In the genomic region with DNA sequence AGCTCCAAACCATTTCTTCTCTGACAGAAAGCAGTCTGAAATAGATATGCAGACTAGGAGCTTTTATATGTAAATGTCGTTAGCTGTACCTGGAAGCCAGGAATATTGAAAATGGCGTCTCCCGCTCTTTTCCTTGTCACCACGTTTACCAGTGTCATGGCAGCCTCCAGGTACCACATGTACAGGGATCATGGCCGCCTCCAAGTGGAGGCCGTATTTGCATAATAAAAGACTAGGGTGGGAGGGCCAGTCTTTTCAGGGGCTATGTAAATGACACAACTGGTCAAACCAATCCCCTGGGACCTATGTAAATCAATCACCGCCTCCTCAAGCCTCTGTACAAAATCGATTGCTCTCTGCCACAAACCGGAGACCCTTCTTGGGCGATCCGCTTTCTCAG, we compare ENCODE assay signal across 1 cellular context.
TF ChIP-seq lines count a peak whose summit lies in the region.

No MANE protein-coding gene starts in this region.

TF ChIP-seq in K562, 482 proteins besides CTCF, POLR2A, EP300 and RAD21 (continued from another document):
- TF ChIP-seq, protein P1, sequence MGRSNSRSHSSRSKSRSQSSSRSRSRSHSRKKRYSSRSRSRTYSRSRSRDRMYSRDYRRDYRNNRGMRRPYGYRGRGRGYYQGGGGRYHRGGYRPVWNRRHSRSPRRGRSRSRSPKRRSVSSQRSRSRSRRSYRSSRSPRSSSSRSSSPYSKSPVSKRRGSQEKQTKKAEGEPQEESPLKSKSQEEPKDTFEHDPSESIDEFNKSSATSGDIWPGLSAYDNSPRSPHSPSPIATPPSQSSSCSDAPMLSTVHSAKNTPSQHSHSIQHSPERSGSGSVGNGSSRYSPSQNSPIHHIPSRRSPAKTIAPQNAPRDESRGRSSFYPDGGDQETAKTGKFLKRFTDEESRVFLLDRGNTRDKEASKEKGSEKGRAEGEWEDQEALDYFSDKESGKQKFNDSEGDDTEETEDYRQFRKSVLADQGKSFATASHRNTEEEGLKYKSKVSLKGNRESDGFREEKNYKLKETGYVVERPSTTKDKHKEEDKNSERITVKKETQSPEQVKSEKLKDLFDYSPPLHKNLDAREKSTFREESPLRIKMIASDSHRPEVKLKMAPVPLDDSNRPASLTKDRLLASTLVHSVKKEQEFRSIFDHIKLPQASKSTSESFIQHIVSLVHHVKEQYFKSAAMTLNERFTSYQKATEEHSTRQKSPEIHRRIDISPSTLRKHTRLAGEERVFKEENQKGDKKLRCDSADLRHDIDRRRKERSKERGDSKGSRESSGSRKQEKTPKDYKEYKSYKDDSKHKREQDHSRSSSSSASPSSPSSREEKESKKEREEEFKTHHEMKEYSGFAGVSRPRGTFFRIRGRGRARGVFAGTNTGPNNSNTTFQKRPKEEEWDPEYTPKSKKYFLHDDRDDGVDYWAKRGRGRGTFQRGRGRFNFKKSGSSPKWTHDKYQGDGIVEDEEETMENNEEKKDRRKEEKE (IDR thresholded peaks at IDR 0.05; ENCODE audit: borderline replicate concordance in 1 of 2, control insufficient read depth in 1 of 2, low read depth in 2 of 2, low read length in 1 of 2), result no peak
- TF ChIP-seq CBFA2T2 (conservative IDR thresholded peaks at IDR 0.05) (no peak), IRF9 (tag; IDR thresholded peaks at IDR 0.05) (no peak), MGA (IDR thresholded peaks at IDR 0.05) (no peak), MYC (IDR thresholded peaks at IDR 0.05; ENCODE audit: low read depth, low read length) (0 out of 2 replicates have a peak, but pooled peaks have one; percentile 48), MYC (CRISPR knock-in tag; IDR thresholded peaks at IDR 0.05; ENCODE audit: borderline replicate concordance, low read depth) (no peak), NCOA2 (IDR thresholded peaks at IDR 0.05; ENCODE audit: partially characterized antibody in 2 of 2) (no peak), ZNF586 (CRISPR knock-in tag; conservative IDR thresholded peaks at IDR 0.05) (no peak), HNRNPUL1 (IDR thresholded peaks at IDR 0.05; ENCODE audit: low read length) (no peak), YY1 (IDR thresholded peaks at IDR 0.05; ENCODE audit: borderline replicate concordance in 1 of 3, control insufficient read depth in 1 of 3, extremely low read depth in 1 of 3, insufficient read depth in 3 of 3, insufficient read length in 1 of 3, insufficient replicate concordance in 2 of 3, low read depth in 1 of 3, low read length in 2 of 3) (peak in 1 of 3 experiments; percentile 79), ERF (CRISPR knock-in tag; IDR thresholded peaks at IDR 0.05) (no peak), ZNF507 (tag; conservative IDR thresholded peaks at IDR 0.05) (no peak), RBM14 (IDR thresholded peaks at IDR 0.05; ENCODE audit: borderline replicate concordance, insufficient read depth, low read depth, low read length) (no peak), ASH1L (IDR thresholded peaks at IDR 0.05; ENCODE audit: borderline replicate concordance, low read depth, partially characterized antibody) (no peak), CEBPG (CRISPR knock-in tag; IDR thresholded peaks at IDR 0.05) (no peak), CEBPG (tag; conservative IDR thresholded peaks at IDR 0.05 in 1 of 2, IDR thresholded peaks at IDR 0.05 in 1 of 2) (no peak), ZNF436 (CRISPR knock-in tag; IDR thresholded peaks at IDR 0.05) (no peak), L3MBTL2 (IDR thresholded peaks at IDR 0.05) (peak; percentile 27; the same call in 1 of the 2 replicates), RUNX1 (IDR thresholded peaks at IDR 0.05; ENCODE audit: low read depth) (no peak), RBBP5 (IDR thresholded peaks at IDR 0.05; ENCODE audit: borderline replicate concordance, insufficient read depth, low read length, poor library complexity, severe bottlenecking) (no peak), ZFP91 (CRISPR knock-in tag; IDR thresholded peaks at IDR 0.05) (no peak), KAT7 (CRISPR knock-in tag; IDR thresholded peaks at IDR 0.05; ENCODE audit: borderline replicate concordance) (no peak)
- TF ChIP-seq, protein P2, sequence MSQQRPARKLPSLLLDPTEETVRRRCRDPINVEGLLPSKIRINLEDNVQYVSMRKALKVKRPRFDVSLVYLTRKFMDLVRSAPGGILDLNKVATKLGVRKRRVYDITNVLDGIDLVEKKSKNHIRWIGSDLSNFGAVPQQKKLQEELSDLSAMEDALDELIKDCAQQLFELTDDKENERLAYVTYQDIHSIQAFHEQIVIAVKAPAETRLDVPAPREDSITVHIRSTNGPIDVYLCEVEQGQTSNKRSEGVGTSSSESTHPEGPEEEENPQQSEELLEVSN (IDR thresholded peaks at IDR 0.05; ENCODE audit: borderline replicate concordance in 1 of 2, extremely low read depth in 1 of 2, insufficient read depth in 1 of 2, insufficient read length in 1 of 2, low read depth in 1 of 2, low read length in 1 of 2, poor library complexity in 1 of 2, severe bottlenecking in 1 of 2), result peak in 1 of 2 experiments; percentile 70
- TF ChIP-seq, protein P3, sequence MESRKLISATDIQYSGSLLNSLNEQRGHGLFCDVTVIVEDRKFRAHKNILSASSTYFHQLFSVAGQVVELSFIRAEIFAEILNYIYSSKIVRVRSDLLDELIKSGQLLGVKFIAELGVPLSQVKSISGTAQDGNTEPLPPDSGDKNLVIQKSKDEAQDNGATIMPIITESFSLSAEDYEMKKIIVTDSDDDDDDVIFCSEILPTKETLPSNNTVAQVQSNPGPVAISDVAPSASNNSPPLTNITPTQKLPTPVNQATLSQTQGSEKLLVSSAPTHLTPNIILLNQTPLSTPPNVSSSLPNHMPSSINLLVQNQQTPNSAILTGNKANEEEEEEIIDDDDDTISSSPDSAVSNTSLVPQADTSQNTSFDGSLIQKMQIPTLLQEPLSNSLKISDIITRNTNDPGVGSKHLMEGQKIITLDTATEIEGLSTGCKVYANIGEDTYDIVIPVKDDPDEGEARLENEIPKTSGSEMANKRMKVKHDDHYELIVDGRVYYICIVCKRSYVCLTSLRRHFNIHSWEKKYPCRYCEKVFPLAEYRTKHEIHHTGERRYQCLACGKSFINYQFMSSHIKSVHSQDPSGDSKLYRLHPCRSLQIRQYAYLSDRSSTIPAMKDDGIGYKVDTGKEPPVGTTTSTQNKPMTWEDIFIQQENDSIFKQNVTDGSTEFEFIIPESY (CRISPR knock-in tag; IDR thresholded peaks at IDR 0.05), result no peak
- TF ChIP-seq, protein P4, sequence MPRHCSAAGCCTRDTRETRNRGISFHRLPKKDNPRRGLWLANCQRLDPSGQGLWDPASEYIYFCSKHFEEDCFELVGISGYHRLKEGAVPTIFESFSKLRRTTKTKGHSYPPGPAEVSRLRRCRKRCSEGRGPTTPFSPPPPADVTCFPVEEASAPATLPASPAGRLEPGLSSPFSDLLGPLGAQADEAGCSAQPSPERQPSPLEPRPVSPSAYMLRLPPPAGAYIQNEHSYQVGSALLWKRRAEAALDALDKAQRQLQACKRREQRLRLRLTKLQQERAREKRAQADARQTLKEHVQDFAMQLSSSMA (CRISPR knock-in tag; IDR thresholded peaks at IDR 0.05), result no peak
